17 cellular contexts compared by ENCODE assay signal in genomic region chr9:37311938-37312730, GRCh38.
DNase-seq lines count a peak whose midpoint lies in the region; FAIRE-seq and TF ChIP-seq lines count a peak whose summit lies in the region.
"Had no signal": no experiment of that assay in that cellular context is flagged by ENCODE, and none has a peak within 500 bp of the region (broad histone marks: within the 10 kb centered on the region; RNA-seq: fewer than 3 reads in every experiment).

No MANE protein-coding gene starts in this region.

- no peak overlapping the region for H2AFZ ChIP-seq in keratinocyte (ENCODE audit: control insufficient read depth, low read length)

- H3K9me3 ChIP-seq in MG63 = no peaks in the 10 kb centered on the region
- no peaks in the 10 kb centered on the region for H3K9me3 ChIP-seq in keratinocyte (ENCODE audit: control insufficient read depth, low read depth, low read length)
- no peaks in the 10 kb centered on the region for H3K9me3 ChIP-seq in HAP-1

- dilution Hi-C loops in keratinocyte (cut with MboI; ENCODE audit: extremely low pct_ligation_motif_present, low sequenced_read_pairs) = loop anchor here (25.0 kb wide), 1 partner anchor 100 kb away; the partner anchor contains the start of gene GRHPR

- H3K4me2 ChIP-seq in keratinocyte (ENCODE audit: control insufficient read depth, extremely low read depth, insufficient read depth, low read depth, low read length) = no peak overlapping the region

- no peaks in the 10 kb centered on the region for H3K79me2 ChIP-seq in keratinocyte (ENCODE audit: control insufficient read depth, insufficient read depth, low read length)

- H3K36me3 ChIP-seq in MG63 = peaks cover 4% of the 10 kb centered on the region; the same call in 1 of the 2 replicates
- H3K36me3 ChIP-seq in brain microvascular endothelial cell (replicated peaks) = no peaks in the 10 kb centered on the region
- peaks cover 0 to 2% of the 10 kb centered on the region in 2 experiments for H3K36me3 ChIP-seq in keratinocyte (ENCODE audit: control insufficient read depth in 2 of 2, extremely low read depth in 1 of 2, insufficient read depth in 2 of 2, low read length in 2 of 2)
- no peaks in the 10 kb centered on the region for H3K36me3 ChIP-seq in HAP-1 (replicated peaks)

- H4K20me1 ChIP-seq in keratinocyte (ENCODE audit: control insufficient read depth, extremely low read depth, insufficient read depth, low read length) = no peaks in the 10 kb centered on the region

- H3K9me1 ChIP-seq in keratinocyte (ENCODE audit: control insufficient read depth, extremely low read depth, insufficient read depth, low read length) = no peaks in the 10 kb centered on the region

- peak; percentile 22 for DNase-seq in AG10803 (ENCODE audit: low read depth)
- peak; percentile 5 for DNase-seq in MG63
- peak; percentile 59 for DNase-seq in brain microvascular endothelial cell
- peak; percentile 26 for DNase-seq in keratinocyte (ENCODE audit: low read depth, low spot score)
- DNase-seq in erythroblast (lab: John Stamatoyannopoulos, UW) = no peak
- no peak for DNase-seq in HAP-1 (ENCODE audit: low spot score in 2 of 2)
- no peak for DNase-seq in effector CD4-positive, alpha-beta T cell
- DNase-seq in activated naive CD4-positive, alpha-beta T cell (lab: John Stamatoyannopoulos, UW) = no peak
- DNase-seq: activated CD4-positive, alpha-beta memory T cell treated with anti-CD3 and anti-CD28 coated beads for 36 hours; activated T-cell treated with anti-CD3 and anti-CD28 coated beads, Interleukin-2, amount 50 U/mL, for 4 hours; glutamatergic neuron; naive thymus-derived CD4-positive, alpha-beta T cell; NCI-H1694 treated with DMSO at 0.1 percent for 48 hours; NCI-H446; stimulated activated CD4-positive, alpha-beta T cell treated with anti-CD3 and anti-CD28 coated beads, Interleukin-15, amount 100 ng/mL, for 24 hours; stimulated activated naive CD8-positive, alpha-beta T cell treated with anti-CD3 and anti-CD28 coated beads, Interleukin-15, amount 100 ng/mL, for 72 hours had no signal

- in situ Hi-C loops in brain microvascular endothelial cell (cut with HindIII; ENCODE audit: low pct_ligation_motif_present, low sequenced_read_pairs) = no loop called here
- in situ Hi-C loops in HAP-1 (cut with MboI; ENCODE audit: low sequenced_read_pairs) = no loop called here

- no peak for TF ChIP-seq POLR2A in erythroblast (IDR thresholded peaks at IDR 0.05; ENCODE audit: low read length)

- H3K4me1 ChIP-seq in keratinocyte (ENCODE audit: control insufficient read depth, extremely low read depth, insufficient read depth, low read length) = no peaks in the 10 kb centered on the region
- peaks cover 13% of the 10 kb centered on the region for H3K4me1 ChIP-seq in HAP-1

- H3K27me3 ChIP-seq in MG63 (no peaks in the 10 kb centered on the region), brain microvascular endothelial cell (replicated peaks) (no peaks in the 10 kb centered on the region), keratinocyte (ENCODE audit: control insufficient read depth, extremely low read depth, insufficient read depth, low read length) (no peaks in the 10 kb centered on the region), HAP-1 (ENCODE audit: low read depth) (no peaks in the 10 kb centered on the region)

- no peak for FAIRE-seq in keratinocyte (lab: Jason Lieb, UNC)
- FAIRE-seq: D721Med had no signal

- TF ChIP-seq CTCF in AG10803 (conservative IDR thresholded peaks at IDR 0.05; ENCODE audit: low read length) = no peak
- no peak for TF ChIP-seq CTCF in brain microvascular endothelial cell (IDR thresholded peaks at IDR 0.05; ENCODE audit: low read depth, low read length, missing control alignments)
- no peak for TF ChIP-seq CTCF in keratinocyte (optimal IDR thresholded peaks at IDR 0.05 in 1 of 3, IDR thresholded peaks at IDR 0.05 in 1 of 3, conservative IDR thresholded peaks at IDR 0.05 in 1 of 3; ENCODE audit: extremely low read depth in 1 of 3, insufficient read depth in 2 of 3, low read length in 3 of 3)

- H3K9ac ChIP-seq in keratinocyte (ENCODE audit: control insufficient read depth, extremely low read depth, insufficient read depth, low read length) = no peak overlapping the region

- H3K27ac ChIP-seq in brain microvascular endothelial cell (peak overlapping the region; percentile 69), keratinocyte (ENCODE audit: control insufficient read depth, insufficient read depth, low read length) (peak overlapping the region; percentile 21)

- H3K4me3 ChIP-seq in AG10803 (ENCODE audit: low read length) (no peak overlapping the region), MG63 (no peak overlapping the region), brain microvascular endothelial cell (ENCODE audit: low read depth, low read length) (no peak overlapping the region), keratinocyte (ENCODE audit: control insufficient read depth in 2 of 3, extremely low read depth in 1 of 3, insufficient read depth in 2 of 3, low read depth in 1 of 3, low read length in 3 of 3) (no peak overlapping the region), HAP-1 (no peak overlapping the region)

Comparison
In these comparisons a context has a peak if more than half of its experiments do, and no peak if none do; other contexts are left out.
1. DNase-seq: peak in AG10803 (single experiment), MG63 (single experiment), brain microvascular endothelial cell (single experiment) and keratinocyte (single experiment); none in erythroblast (0 of 2), HAP-1 (0 of 2), effector CD4-positive, alpha-beta T cell (single experiment) and activated naive CD4-positive, alpha-beta T cell (0 of 4).